28 cellular contexts compared by ENCODE assay signal in genomic region chr2:157318884-157319283, GRCh38. TPM values are rescaled to one million over a fixed set of nuclear protein-coding genes. Genes with fewer than 3 reads are reported as not detected.
DNase-seq lines count a peak whose midpoint lies in the region; ATAC-seq, FAIRE-seq and TF ChIP-seq lines count a peak whose summit lies in the region.
"Had no signal": no experiment of that assay in that cellular context is flagged by ENCODE, and none has a peak within 500 bp of the region (broad histone marks: within the 10 kb centered on the region; RNA-seq: fewer than 3 reads in every experiment).

No MANE protein-coding gene starts in this region.

- FAIRE-seq in GM12878 (lab: Jason Lieb, UNC): no peak
- FAIRE-seq: HepG2 had no signal

- H3K27me3 ChIP-seq in GM12878 (replicated peaks in 1 of 2; ENCODE audit: control insufficient read depth in 2 of 2, insufficient read depth in 2 of 2, low read length in 1 of 2): no peaks in the 10 kb centered on the region
- no peaks in the 10 kb centered on the region for H3K27me3 ChIP-seq in MG63
- no peaks in the 10 kb centered on the region for H3K27me3 ChIP-seq in aorta (ENCODE audit: control insufficient read depth in 1 of 2, insufficient read depth in 2 of 2, low read length in 1 of 2)
- H3K27me3 ChIP-seq: BE2C had no signal

- no peak for TF ChIP-seq POLR2A in GM12878 (IDR thresholded peaks at IDR 0.05; ENCODE audit: low read depth, low read length)

- TF ChIP-seq EP300 in GM12878 (IDR thresholded peaks at IDR 0.05; ENCODE audit: borderline replicate concordance in 1 of 2, control insufficient read depth in 1 of 2, low read depth in 2 of 2, low read length in 2 of 2): peak in 1 of 2 experiments; percentile 34; a peak in 1 of 4 replicates

- RAD21 ChIA-PET in GM12878 (lab: Charles Lee; ENCODE audit: unreplicated experiment): interaction anchor here (0.9 to 1.6 kb wide), 7 partner anchors 9 to 141 kb away, joined by 3 to 12 read pairs (median 3); no protein-coding TSS in a partner anchor

- H3K9ac ChIP-seq in GM12878 (ENCODE audit: control insufficient read depth, insufficient read depth, low read length): no peak overlapping the region

- BruUV-seq in GM12878 (replicated peaks; lab: Mats Ljungman, UMichigan): no TSS peak

- in situ Hi-C loops in GM12878 (cut with MboI): no loop called here

- H2AFZ ChIP-seq in GM12878 (ENCODE audit: control insufficient read depth, low read depth, low read length): no peak overlapping the region

- H3K79me2 ChIP-seq in GM12878 (ENCODE audit: control insufficient read depth, insufficient read depth, low read length): no peaks in the 10 kb centered on the region

- H3K4me3 Mint-ChIP-seq in activated CD8-positive, alpha-beta T cell treated with anti-CD3 and anti-CD28 coated beads for 36 hours: no peak overlapping the region
- no peak overlapping the region for H3K4me3 Mint-ChIP-seq in activated CD8-positive, alpha-beta T cell treated with anti-CD3 and anti-CD28 coated beads, Interleukin-2, amount 10 ng/mL, durations not matched to agents 7 days and 5 days
- H3K4me3 Mint-ChIP-seq: CD14-positive monocyte had no signal

- H3K36me3 Mint-ChIP-seq in activated CD8-positive, alpha-beta T cell treated with anti-CD3 and anti-CD28 coated beads for 36 hours (ENCODE audit: low read depth): peaks cover 11% of the 10 kb centered on the region
- H3K36me3 Mint-ChIP-seq in activated CD8-positive, alpha-beta T cell treated with anti-CD3 and anti-CD28 coated beads, Interleukin-2, amount 10 ng/mL, durations not matched to agents 7 days and 5 days (ENCODE audit: low read depth): peaks cover 12% of the 10 kb centered on the region

- POLR2A ChIA-PET in activated CD8-positive, alpha-beta T cell treated with anti-CD3 and anti-CD28 coated beads for 36 hours (lab: Charles Lee): interaction anchor here (0.9 to 1.0 kb wide), 2 partner anchors 8 to 97 kb away, joined by 3 read pairs; no protein-coding TSS in a partner anchor
- POLR2A ChIA-PET in activated CD8-positive, alpha-beta T cell treated with anti-CD3 and anti-CD28 coated beads, Interleukin-2, amount 10 ng/mL, durations not matched to agents 7 days and 5 days (lab: Charles Lee): interaction anchor here (0.6 kb wide), 1 partner anchor 692 kb away, joined by 3 read pairs; no protein-coding TSS in a partner anchor
- POLR2A ChIA-PET in GM12878 (lab: Charles Lee): no interaction called here

- no peak for TF ChIP-seq RAD21 in GM12878 (IDR thresholded peaks at IDR 0.05; ENCODE audit: insufficient read depth, low read depth, low read length)

- no peaks in the 10 kb centered on the region for H4K20me1 ChIP-seq in GM12878 (ENCODE audit: control insufficient read depth, insufficient read depth)

- H3K4me1 ChIP-seq in GM12878 (ENCODE audit: control insufficient read depth, insufficient read depth, low read length): no peaks in the 10 kb centered on the region
- no peaks in the 10 kb centered on the region for H3K4me1 ChIP-seq in aorta (ENCODE audit: control insufficient read depth in 1 of 2, insufficient read depth in 2 of 2, low read length in 2 of 2)
- H3K4me1 ChIP-seq: BE2C, SJSA1 had no signal

- no peak overlapping the region for H3K27ac Mint-ChIP-seq in activated CD8-positive, alpha-beta T cell treated with anti-CD3 and anti-CD28 coated beads for 36 hours
- H3K27ac Mint-ChIP-seq in activated CD8-positive, alpha-beta T cell treated with anti-CD3 and anti-CD28 coated beads, Interleukin-2, amount 10 ng/mL, durations not matched to agents 7 days and 5 days: no peak overlapping the region
- H3K27ac Mint-ChIP-seq: CD14-positive monocyte had no signal

- H3K27ac ChIP-seq in GM12878 (ENCODE audit: control insufficient read depth, insufficient read depth) (no peak overlapping the region), aorta (ENCODE audit: low read depth in 1 of 2, low read length in 2 of 2) (no peak overlapping the region)
- H3K27ac ChIP-seq: 22Rv1, SJSA1 had no signal

- no peak overlapping the region for H3K4me2 ChIP-seq in GM12878 (ENCODE audit: control insufficient read depth, insufficient read depth)

- TF ChIP-seq CTCF in activated CD8-positive, alpha-beta T cell treated with anti-CD3 and anti-CD28 coated beads for 36 hours (IDR thresholded peaks at IDR 0.05): no peak
- TF ChIP-seq CTCF in GM12878 (IDR thresholded peaks at IDR 0.05 in 2 of 3, conservative IDR thresholded peaks at IDR 0.05 in 1 of 3; ENCODE audit: control insufficient read depth in 2 of 3, extremely low read depth in 1 of 3, insufficient read depth in 1 of 3, low read depth in 3 of 3, low read length in 3 of 3): no peak

- SMC1A ChIA-PET in GM12878 (lab: Charles Lee; ENCODE audit: uncharacterized antibody, unreplicated experiment): interaction anchor here (0.7 to 2.1 kb wide), 12 partner anchors 9 to 281 kb away, joined by 3 to 8 read pairs (median 4); no protein-coding TSS in a partner anchor

- 90% methylated on average over 2 of the region's 2 CpGs for WGBS in GM12878 (ENCODE audit: insufficient coverage, insufficient replicate concordance, low lambda C conversion rate, missing lambda C conversion rate)
- 96 to 97% methylated on average over 2 of the region's 2 CpGs for WGBS in aorta, 2 donors

- no peaks in the 10 kb centered on the region for H3K9me3 ChIP-seq in GM12878 (replicated peaks; ENCODE audit: control insufficient read depth, insufficient read depth, low read length)
- H3K9me3 ChIP-seq in MG63: no peaks in the 10 kb centered on the region
- no peaks in the 10 kb centered on the region for H3K9me3 ChIP-seq in aorta (ENCODE audit: control insufficient read depth, low read length)
- H3K9me3 ChIP-seq: BE2C, SJSA1 had no signal

- ATAC-seq in activated CD8-positive, alpha-beta T cell treated with anti-CD3 and anti-CD28 coated beads for 36 hours: peak; percentile 17
- ATAC-seq in activated CD8-positive, alpha-beta T cell treated with anti-CD3 and anti-CD28 coated beads, Interleukin-2, amount 10 ng/mL, durations not matched to agents 7 days and 5 days: no peak
- peak; percentile 86 for ATAC-seq in GM12878
- ATAC-seq in aorta (ENCODE audit: low FRiP score): no peak
- ATAC-seq: HepG2, PC-3, Right ventricle myocardium inferior had no signal

- H3K4me3 ChIP-seq in GM12878 (no peak overlapping the region), MG63 (no peak overlapping the region), aorta (ENCODE audit: low read length in 2 of 2) (no peak overlapping the region)
- H3K4me3 ChIP-seq: SJSA1 had no signal

- H3K27me3 Mint-ChIP-seq in activated CD8-positive, alpha-beta T cell treated with anti-CD3 and anti-CD28 coated beads for 36 hours: no peaks in the 10 kb centered on the region
- no peaks in the 10 kb centered on the region for H3K27me3 Mint-ChIP-seq in activated CD8-positive, alpha-beta T cell treated with anti-CD3 and anti-CD28 coated beads, Interleukin-2, amount 10 ng/mL, durations not matched to agents 7 days and 5 days (ENCODE audit: low read depth)

- intact Hi-C loops in activated CD8-positive, alpha-beta T cell treated with anti-CD3 and anti-CD28 coated beads for 36 hours (cut with micrococcal nuclease): loop anchor here (5.0 kb wide), 1 partner anchor 163 kb away; no protein-coding TSS in a partner anchor
- intact Hi-C loops in GM12878 (cut with micrococcal nuclease; ENCODE audit: unreplicated experiment): no loop called here
- intact Hi-C loops in aorta (cut with DNase I): no loop called here

- CTCF ChIA-PET in activated CD8-positive, alpha-beta T cell treated with anti-CD3 and anti-CD28 coated beads for 36 hours (lab: Charles Lee): interaction anchor here (2.8 to 16.6 kb wide), 3 partner anchors 9 to 17 kb away, joined by 13 to 246 read pairs (median 79); partner anchors contain the start of gene ERMN
- CTCF ChIA-PET in activated CD8-positive, alpha-beta T cell treated with anti-CD3 and anti-CD28 coated beads, Interleukin-2, amount 10 ng/mL, durations not matched to agents 7 days and 5 days (lab: Charles Lee): interaction anchor here (1.8 to 28.3 kb wide), 4 partner anchors 8 to 19 kb away, joined by 6 to 442 read pairs (median 108); no protein-coding TSS in a partner anchor
- CTCF ChIA-PET in GM12878 (lab: Yijun Ruan, JAX): interaction anchor here (0.7 to 13.4 kb wide), 9 partner anchors 9 to 279 kb away, joined by 3 to 167 read pairs (median 5); no protein-coding TSS in a partner anchor

- DNase-seq in activated CD8-positive, alpha-beta T cell treated with anti-CD3 and anti-CD28 coated beads for 36 hours: no peak
- no peak for DNase-seq in activated CD8-positive, alpha-beta T cell treated with anti-CD3 and anti-CD28 coated beads, Interleukin-2, amount 10 ng/mL, durations not matched to agents 7 days and 5 days
- DNase-seq in GM12878 (ENCODE audit: low read depth, low spot score) (no peak), medulla oblongata (ENCODE audit: extremely low spot score) (peak; percentile 14), superior temporal gyrus (ENCODE audit: extremely low spot score) (peak; percentile 51), MG63 (no peak), ureter (ENCODE audit: low spot score) (no peak), aorta (no peak)
- DNase-seq: BE2C, Calu3, DMS79 treated with DMSO at 0.1 percent for 48 hours, H7, Karpas-422, MV-4-11, NCI-H1105, NCI-H1436 treated with DMSO at 0.1 percent for 48 hours, NCI-H187 treated with DMSO at 0.1 percent for 48 hours, NCI-H2171 treated with DMSO at 0.1 percent for 48 hours, NCI-H345, NCI-H524, NCI-H748 treated with DMSO at 0.1 percent for 48 hours, PC-3 had no signal

- H3K4me1 Mint-ChIP-seq in activated CD8-positive, alpha-beta T cell treated with anti-CD3 and anti-CD28 coated beads for 36 hours (ENCODE audit: low read depth): peaks cover 24% of the 10 kb centered on the region
- peaks cover 15% of the 10 kb centered on the region for H3K4me1 Mint-ChIP-seq in activated CD8-positive, alpha-beta T cell treated with anti-CD3 and anti-CD28 coated beads, Interleukin-2, amount 10 ng/mL, durations not matched to agents 7 days and 5 days (ENCODE audit: low read depth)

- H3K36me3 ChIP-seq in GM12878 (ENCODE audit: control insufficient read depth in 2 of 2, insufficient read depth in 2 of 2, low read length in 1 of 2): no peaks in the 10 kb centered on the region
- H3K36me3 ChIP-seq in MG63: no peaks in the 10 kb centered on the region
- H3K36me3 ChIP-seq in aorta (ENCODE audit: control insufficient read depth in 1 of 2, insufficient read depth in 2 of 2, low read length in 1 of 2): no peaks in the 10 kb centered on the region
- H3K36me3 ChIP-seq: BE2C, SJSA1 had no signal

- H3K9me3 Mint-ChIP-seq in activated CD8-positive, alpha-beta T cell treated with anti-CD3 and anti-CD28 coated beads for 36 hours: peaks cover 2% of the 10 kb centered on the region
- H3K9me3 Mint-ChIP-seq in activated CD8-positive, alpha-beta T cell treated with anti-CD3 and anti-CD28 coated beads, Interleukin-2, amount 10 ng/mL, durations not matched to agents 7 days and 5 days (ENCODE audit: insufficient read depth): no peaks in the 10 kb centered on the region
- H3K9me3 Mint-ChIP-seq: CD14-positive monocyte had no signal

RNA-seq across cellular contexts. Expression of gene ERMN, which starts 6.7 kb away (rescaled TPM):
- total RNA-seq in activated CD8-positive, alpha-beta T cell treated with anti-CD3 and anti-CD28 coated beads for 36 hours: 1 to 10 TPM in 1 of 2 experiments, under 1 TPM in 1; 0.87 to 1.3 TPM
- total RNA-seq in activated CD8-positive, alpha-beta T cell treated with anti-CD3 and anti-CD28 coated beads, Interleukin-2, amount 10 ng/mL, durations not matched to agents 7 days and 5 days: 1 to 10 TPM; 2.2 to 3.2 TPM
- total RNA-seq in GM12878 (2013; cell fraction: nucleolus; rRNA removed): 17.5 and 19.5 TPM in 2 replicates
- total RNA-seq in GM12878 (2014; rRNA removed) (1.5 and 1.7 TPM in 2 replicates), GM12878 (2014; rRNA removed; fragmentation: Illumina TruSeq; extraction: Trizol) (2.3 and 3.0 TPM in 2 replicates), GM12878 (2021) (1.2 and 1.5 TPM in 2 replicates), ureter (0.70 TPM), aorta (under 1 TPM; 0.36 to 0.51 TPM)
- polyA plus RNA-seq in GM12878 (2011; ENCODE audit: low read depth): 3.4 TPM
- polyA plus RNA-seq in GM12878 (2011; rRNA removed) (5.3 and 8.9 TPM in 2 replicates), GM12878 (2014; fragmentation: Illumina TruSeq; extraction: Trizol) (4.7 and 5.0 TPM in 2 replicates), GM12878 (2014; fragmentation: Nextera tagmentation; extraction: Ambion mirVana) (1 to 10 TPM in 1 of 2 experiments, under 1 TPM in 1; 0.29 to 1.0 TPM), GM12878 (2014; rRNA removed) (4.2 and 4.5 TPM in 2 replicates), GM12878 (2016; fragmentation: Nextera tagmentation; extraction: Ambion mirVana) (under 1 TPM; 0.26 to 0.40 TPM), aorta (not detected)
- polyA plus RNA-seq in GM12878 (2011; cell fraction: cytosol; rRNA removed): 0.19 and 0.38 TPM in 2 replicates
- polyA plus RNA-seq in GM12878 (2011; cell fraction: nucleus; rRNA removed): 20.3 and 21.5 TPM in 2 replicates
- polyA plus RNA-seq in GM12878 (2012): 2.7 and 4.9 TPM in 2 replicates
- 3.1 and 4.0 TPM in 2 replicates for polyA minus RNA-seq in GM12878 (2011; rRNA and poly(A)+ RNA removed)
- not detected in 2 replicates for polyA minus RNA-seq in GM12878 (2011; cell fraction: cytosol; rRNA and poly(A)+ RNA removed)
- 3.0 and 5.5 TPM in 2 replicates for polyA minus RNA-seq in GM12878 (2011; cell fraction: nucleus; rRNA and poly(A)+ RNA removed)
- not detected in 2 replicates for total RNA-seq in MG63 (2014; rRNA removed; shearing (Covaris generic); ENCODE audit: low replicate concordance)
- total RNA-seq: Calu3, HepG2, PC-3, Right ventricle myocardium inferior, RPMI7951, SJSA1 had no signal
- polyA plus RNA-seq: HepG2 had no signal

Comparison
In these comparisons a context has a peak if more than half of its experiments do, and no peak if none do; other contexts are left out.
1. ATAC-seq: peak in activated CD8-positive, alpha-beta T cell treated with anti-CD3 and anti-CD28 coated beads for 36 hours (single experiment) and GM12878 (single experiment); none in activated CD8-positive, alpha-beta T cell treated with anti-CD3 and anti-CD28 coated beads, Interleukin-2, amount 10 ng/mL, durations not matched to agents 7 days and 5 days (single experiment) and aorta (single experiment).
2. DNase-seq: peak in medulla oblongata (single experiment) and superior temporal gyrus (single experiment); none in activated CD8-positive, alpha-beta T cell treated with anti-CD3 and anti-CD28 coated beads for 36 hours (single experiment), activated CD8-positive, alpha-beta T cell treated with anti-CD3 and anti-CD28 coated beads, Interleukin-2, amount 10 ng/mL, durations not matched to agents 7 days and 5 days (single experiment), GM12878 (single experiment), MG63 (single experiment), ureter (single experiment) and aorta (0 of 2).